ENCODE assay signal across 1 cellular context in genomic region chr1:53739109-53739681, GRCh38.
TF ChIP-seq lines count a peak whose summit lies in the region.

Gene GLIS1 (minus strand): TSS chr1:53739164. CDS start chr1:53738064, 1,100 bp downstream.

TF ChIP-seq in HepG2, 621 proteins besides CTCF, POLR2A, EP300 and RAD21 (continued from another document and continues in another):
- TF ChIP-seq ZBTB14 (CRISPR knock-in tag; IDR thresholded peaks at IDR 0.05) (no peak), ZNF777 (CRISPR knock-in tag; IDR thresholded peaks at IDR 0.05) (peak; percentile 91), WIZ (CRISPR knock-in tag; IDR thresholded peaks at IDR 0.05) (no peak), RBM39 (IDR thresholded peaks at IDR 0.05; ENCODE audit: low read depth, low read length, poor library complexity, severe bottlenecking) (no peak), KIAA2018 (CRISPR knock-in tag; IDR thresholded peaks at IDR 0.05; ENCODE audit: borderline replicate concordance) (no peak), ZNF18 (CRISPR knock-in tag; IDR thresholded peaks at IDR 0.05; ENCODE audit: insufficient replicate concordance) (no peak), RORA (CRISPR knock-in tag; IDR thresholded peaks at IDR 0.05) (no peak), ZNF713 (CRISPR knock-in tag; IDR thresholded peaks at IDR 0.05) (no peak), NFYB (CRISPR knock-in tag; IDR thresholded peaks at IDR 0.05) (peak; percentile 82), SKI (IDR thresholded peaks at IDR 0.05; ENCODE audit: partially characterized antibody) (peak; percentile 62), PATZ1 (CRISPR knock-in tag; IDR thresholded peaks at IDR 0.05) (0 out of 2 replicates have a peak, but pooled peaks have one; percentile 34), PLSCR1 (CRISPR knock-in tag; IDR thresholded peaks at IDR 0.05; ENCODE audit: borderline replicate concordance) (no peak), FOXC1 (CRISPR knock-in tag; IDR thresholded peaks at IDR 0.05; ENCODE audit: borderline replicate concordance) (no peak), ZHX2 (IDR thresholded peaks at IDR 0.05; ENCODE audit: low read depth) (no peak), ZHX2 (CRISPR knock-in tag; IDR thresholded peaks at IDR 0.05; ENCODE audit: borderline replicate concordance) (no peak), GABPB1 (CRISPR knock-in tag; IDR thresholded peaks at IDR 0.05) (no peak), IRF1 (CRISPR knock-in tag; IDR thresholded peaks at IDR 0.05; ENCODE audit: low read depth) (no peak), SAP130 (CRISPR knock-in tag; IDR thresholded peaks at IDR 0.05; ENCODE audit: low read depth) (peak; percentile 59), IKZF1 (IDR thresholded peaks at IDR 0.05) (no peak), SP4 (CRISPR knock-in tag; IDR thresholded peaks at IDR 0.05) (peak; percentile 81), ATM (IDR thresholded peaks at IDR 0.05; ENCODE audit: borderline replicate concordance) (no peak), HMGXB4 (CRISPR knock-in tag; IDR thresholded peaks at IDR 0.05; ENCODE audit: borderline replicate concordance in 1 of 2, low read depth in 1 of 2) (no peak), ZNF761 (CRISPR knock-in tag; conservative IDR thresholded peaks at IDR 0.05) (no peak), HNRNPLL (IDR thresholded peaks at IDR 0.05; ENCODE audit: low read depth, low read length, poor library complexity, severe bottlenecking) (peak; percentile 82), ZNF552 (CRISPR knock-in tag; IDR thresholded peaks at IDR 0.05; ENCODE audit: borderline replicate concordance) (no peak), KMT2B (CRISPR knock-in tag; IDR thresholded peaks at IDR 0.05) (no peak), NFYC (CRISPR knock-in tag; IDR thresholded peaks at IDR 0.05) (peak; percentile 80), ZNF614 (CRISPR knock-in tag; IDR thresholded peaks at IDR 0.05; ENCODE audit: borderline replicate concordance) (no peak), SKIL (CRISPR knock-in tag; IDR thresholded peaks at IDR 0.05; ENCODE audit: borderline replicate concordance) (no peak), SP2 (CRISPR knock-in tag; IDR thresholded peaks at IDR 0.05) (peak; percentile 89), TGIF2 (CRISPR knock-in tag; IDR thresholded peaks at IDR 0.05) (no peak), RFXANK (CRISPR knock-in tag; IDR thresholded peaks at IDR 0.05) (no peak)
